15 cellular contexts compared by ENCODE assay signal in the genomic region with DNA sequence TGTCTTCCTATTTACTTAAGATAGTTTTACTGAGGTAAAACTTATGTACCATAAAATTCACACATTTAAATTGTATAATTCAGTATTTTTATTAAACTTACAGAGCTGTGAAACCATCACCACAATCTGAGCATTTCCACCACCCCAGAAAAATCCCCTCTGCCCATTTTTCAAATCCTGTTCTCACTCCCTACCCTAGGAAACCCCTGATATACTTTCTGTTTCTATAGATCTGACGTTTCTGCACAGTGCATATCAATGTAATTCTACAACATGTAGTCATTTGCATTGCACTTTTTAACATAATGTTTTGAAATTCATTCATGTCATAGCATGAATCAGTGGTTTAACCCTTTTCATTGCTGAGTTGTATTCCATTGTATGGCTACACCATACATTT.
"Had no signal": no experiment of that assay in that cellular context is flagged by ENCODE, and none has a peak within 500 bp of the region (broad histone marks: within the 10 kb centered on the region; RNA-seq: fewer than 3 reads in every experiment).

No MANE protein-coding gene starts in this region.

- ATAC-seq: activated CD4-positive, CD25-positive, alpha-beta regulatory T cell treated with anti-CD3 and anti-CD28 coated beads, Interleukin-2, amount 50 U/mL, for 24 hours; gastrocnemius medialis had no signal

- H3K27ac ChIP-seq: gastrocnemius medialis, hepatocyte, neural progenitor cell, ovary, thoracic aorta had no signal

- H3K9me3 Mint-ChIP-seq: activated naive CD4-positive, alpha-beta T cell treated with anti-CD3 and anti-CD28 coated beads, Interleukin-2, amount 50 U/mL, for 24 hours; stimulated activated naive CD8-positive, alpha-beta T cell treated with anti-CD3 and anti-CD28 coated beads, Interleukin-15, Interleukin-2, amounts not matched to agents 100 ng/mL and 50 ng/mL, for 24 hours had no signal

- H3K9me3 ChIP-seq: gastrocnemius medialis, ovary, thoracic aorta had no signal

- H3K27ac Mint-ChIP-seq: activated naive CD4-positive, alpha-beta T cell treated with anti-CD3 and anti-CD28 coated beads, Interleukin-2, amount 50 U/mL, for 24 hours; neural progenitor cell; stimulated activated naive CD8-positive, alpha-beta T cell treated with anti-CD3 and anti-CD28 coated beads, Interleukin-15, Interleukin-2, amounts not matched to agents 100 ng/mL and 50 ng/mL, for 24 hours had no signal

- H3K4me3 Mint-ChIP-seq: activated naive CD4-positive, alpha-beta T cell treated with anti-CD3 and anti-CD28 coated beads, Interleukin-2, amount 50 U/mL, for 24 hours; central memory CD8-positive, alpha-beta T cell; neural progenitor cell; stimulated activated naive CD8-positive, alpha-beta T cell treated with anti-CD3 and anti-CD28 coated beads, Interleukin-15, Interleukin-2, amounts not matched to agents 100 ng/mL and 50 ng/mL, for 24 hours had no signal

- H3K27me3 Mint-ChIP-seq: central memory CD8-positive, alpha-beta T cell; stimulated activated naive CD8-positive, alpha-beta T cell treated with anti-CD3 and anti-CD28 coated beads, Interleukin-15, Interleukin-2, amounts not matched to agents 100 ng/mL and 50 ng/mL, for 24 hours had no signal

- H3K36me3 ChIP-seq: gastrocnemius medialis, neural progenitor cell, ovary, thoracic aorta had no signal

- DNase-seq: activated T-cell treated with anti-CD3 and anti-CD28 coated beads, Interleukin-2, amount 50 U/mL, for 1 hour; amygdala; cortex of kidney; effector memory CD4-positive, alpha-beta T cell; gastrocnemius medialis; ovary; stimulated activated CD4-positive, alpha-beta T cell treated with anti-CD3 and anti-CD28 coated beads, Interleukin-2, amount 100 ng/mL, for 48 hours had no signal

- H3K4me3 ChIP-seq: gastrocnemius medialis, hepatocyte, neural progenitor cell, ovary, thoracic aorta had no signal

- H3K27me3 ChIP-seq: gastrocnemius medialis, hepatocyte, neural progenitor cell, ovary had no signal

- H3K36me3 Mint-ChIP-seq: activated naive CD4-positive, alpha-beta T cell treated with anti-CD3 and anti-CD28 coated beads, Interleukin-2, amount 50 U/mL, for 24 hours; brain; neural progenitor cell had no signal

- H3K4me1 Mint-ChIP-seq: activated naive CD4-positive, alpha-beta T cell treated with anti-CD3 and anti-CD28 coated beads, Interleukin-2, amount 50 U/mL, for 24 hours; central memory CD8-positive, alpha-beta T cell had no signal

- H3K4me1 ChIP-seq: gastrocnemius medialis had no signal
